ENCODE assay signal across 16 cellular contexts in the genomic region with DNA sequence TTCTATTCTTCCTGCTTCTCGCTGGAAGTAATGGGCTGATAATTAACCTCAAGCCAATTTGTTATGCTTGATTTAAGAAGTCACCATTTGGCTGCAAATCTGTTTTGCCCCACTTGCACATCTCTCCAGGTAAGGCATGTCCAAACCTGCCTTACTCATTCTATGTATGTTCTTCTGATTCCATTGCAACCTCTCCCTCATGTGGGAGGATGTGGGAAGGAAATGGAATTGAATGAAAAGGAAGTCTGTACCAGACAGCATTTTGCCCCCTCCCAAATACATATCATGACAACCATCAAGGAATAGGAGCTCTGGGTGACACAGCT.
DNase-seq lines count a peak whose midpoint lies in the region; ATAC-seq lines count a peak whose summit lies in the region.
"Had no signal": no experiment of that assay in that cellular context is flagged by ENCODE, and none has a peak within 500 bp of the region (broad histone marks: within the 10 kb centered on the region; RNA-seq: fewer than 3 reads in every experiment).

No MANE protein-coding gene starts in this region.

- DNase-seq in NCI-H69 (lab: John Stamatoyannopoulos, UW) (peak; percentile 77), epithelial cell of prostate (ENCODE audit: low read depth, low spot score) (peak; percentile 24), KG1 (lab: John Stamatoyannopoulos, UW) (no peak), pons (ENCODE audit: low spot score) (no peak), HuH-7.5 (ENCODE audit: low spot score) (no peak)
- no peak for DNase-seq in activated CD4-positive, alpha-beta memory T cell treated with anti-CD3 and anti-CD28 coated beads for 36 hours
- DNase-seq: BE2C, GDM1, H9, NCI-H1092 treated with DMSO at 0.1 percent for 48 hours, NCI-H2029 treated with DMSO at 0.1 percent for 48 hours, NCI-H226 had no signal

- no peaks in the 10 kb centered on the region for H3K4me1 Mint-ChIP-seq in activated CD4-positive, alpha-beta memory T cell treated with anti-CD3 and anti-CD28 coated beads for 36 hours (ENCODE audit: low read depth)
- H3K4me1 Mint-ChIP-seq: CD4-positive, alpha-beta memory T cell had no signal

- intact Hi-C loops in activated CD4-positive, alpha-beta memory T cell treated with anti-CD3 and anti-CD28 coated beads for 36 hours (cut with micrococcal nuclease), result loop anchor here (5.0 kb wide), 1 partner anchor 132 kb away; the partner anchor contains the start of gene NRP2

- peak; percentile 38 for ATAC-seq in GM18870 (IDR thresholded peaks at IDR 0.05; ENCODE audit: unreplicated experiment)
- peak; percentile 38 for ATAC-seq in HG02973 (IDR thresholded peaks at IDR 0.05; ENCODE audit: unreplicated experiment)

- peak overlapping the region; percentile 35 for H3K27ac ChIP-seq in epithelial cell of prostate
- H3K27ac ChIP-seq: HL-60 had no signal

- no peak overlapping the region for H3K27ac Mint-ChIP-seq in activated CD4-positive, alpha-beta memory T cell treated with anti-CD3 and anti-CD28 coated beads for 36 hours
- H3K27ac Mint-ChIP-seq: CD4-positive, alpha-beta memory T cell had no signal

- POLR2A ChIA-PET in activated CD4-positive, alpha-beta memory T cell treated with anti-CD3 and anti-CD28 coated beads for 36 hours (lab: Charles Lee), result no interaction called here

- H3K27me3 Mint-ChIP-seq in activated CD4-positive, alpha-beta memory T cell treated with anti-CD3 and anti-CD28 coated beads for 36 hours, result peaks cover 9% of the 10 kb centered on the region

- CTCF ChIA-PET in activated CD4-positive, alpha-beta memory T cell treated with anti-CD3 and anti-CD28 coated beads for 36 hours (lab: Charles Lee), result interaction anchor here (0.7 to 2.2 kb wide), 4 partner anchors 11 to 942 kb away, joined by 3 to 4 read pairs (median 3); no protein-coding TSS in a partner anchor

- no peaks in the 10 kb centered on the region for H3K36me3 Mint-ChIP-seq in activated CD4-positive, alpha-beta memory T cell treated with anti-CD3 and anti-CD28 coated beads for 36 hours
- H3K36me3 Mint-ChIP-seq: CD4-positive, alpha-beta memory T cell had no signal

- H3K4me3 Mint-ChIP-seq in activated CD4-positive, alpha-beta memory T cell treated with anti-CD3 and anti-CD28 coated beads for 36 hours, result no peak overlapping the region
- H3K4me3 Mint-ChIP-seq: CD4-positive, alpha-beta memory T cell; H9 had no signal

- H3K9me3 Mint-ChIP-seq in activated CD4-positive, alpha-beta memory T cell treated with anti-CD3 and anti-CD28 coated beads for 36 hours, result no peaks in the 10 kb centered on the region

Comparison
In these comparisons a context has a peak if more than half of its experiments do, and no peak if none do; other contexts are left out.
1. DNase-seq: peak in NCI-H69 (single experiment) and epithelial cell of prostate (single experiment); none in KG1 (single experiment), activated CD4-positive, alpha-beta memory T cell treated with anti-CD3 and anti-CD28 coated beads for 36 hours (single experiment), pons (single experiment) and HuH-7.5 (single experiment).